ENCODE assay signal across 8 cellular contexts in the genomic region with DNA sequence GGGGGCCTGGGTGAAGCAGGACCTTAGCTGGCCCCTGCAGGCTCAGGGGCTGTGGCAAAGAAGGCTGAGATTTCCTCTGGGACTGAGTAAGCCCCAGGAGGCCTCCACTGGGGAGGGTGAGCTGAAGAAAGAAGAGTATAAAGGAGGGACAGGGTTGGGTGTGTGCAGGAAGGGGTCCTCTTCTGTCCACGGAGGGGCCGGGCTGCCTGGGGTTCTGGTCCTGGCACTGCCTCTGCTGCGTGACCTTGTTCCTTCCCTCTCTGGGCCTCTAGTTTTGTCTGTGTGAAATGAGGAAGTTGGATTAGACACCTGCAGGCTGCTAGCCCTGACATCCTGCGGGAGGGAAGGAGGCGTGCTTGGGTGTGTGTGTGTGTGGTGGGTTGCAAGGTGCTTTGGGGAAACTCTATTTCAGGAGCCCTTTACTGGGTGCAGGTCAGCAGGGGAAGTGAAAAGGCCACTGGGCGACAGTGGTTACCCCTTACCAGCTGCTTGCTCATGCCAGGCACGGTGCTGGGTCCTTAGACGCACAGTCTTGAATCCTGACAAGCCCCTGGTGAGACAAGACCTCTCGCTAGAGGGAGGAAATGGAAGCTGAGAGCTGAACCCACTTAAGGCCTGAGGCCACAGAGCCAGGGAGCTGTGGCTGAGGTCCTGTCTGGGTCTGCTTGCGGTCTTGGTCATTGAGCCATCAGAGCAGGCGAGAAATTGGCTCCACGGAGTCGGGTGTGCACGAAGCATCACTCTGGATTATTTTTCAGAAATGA.
DNase-seq lines count a peak whose midpoint lies in the region; ATAC-seq, FAIRE-seq and TF ChIP-seq lines count a peak whose summit lies in the region.

No MANE protein-coding gene starts in this region.

- no peaks in the 10 kb centered on the region for H3K27me3 ChIP-seq in body of pancreas
- H3K27me3 ChIP-seq in small intestine (ENCODE audit: control insufficient read depth in 2 of 2, insufficient read depth in 2 of 2, low read length in 2 of 2): no peaks in the 10 kb centered on the region

- intact Hi-C loops in body of pancreas (cut with DNase I): no loop called here

- H3K27ac ChIP-seq in body of pancreas: peak overlapping the region; percentile 95 to 99 (median 97)
- H3K27ac ChIP-seq in small intestine (ENCODE audit: low read depth in 1 of 2, low read length in 1 of 2): peak overlapping the region in 1 of 2 donors; percentile 80

- DNase-seq in GF-D8 (lab: John Stamatoyannopoulos, UW) (peak; percentile 48), body of pancreas (peak; percentile 28 to 55 (median 44)), small intestine (peak; percentile 15), 8988T (no peak), SHP77 (lab: John Stamatoyannopoulos, UW) (no peak), epidermal melanocyte (ENCODE audit: insufficient read length, low spot score) (no peak)

- no peak overlapping the region for H3K4me3 ChIP-seq in body of pancreas
- no peak overlapping the region for H3K4me3 ChIP-seq in small intestine (ENCODE audit: low read depth in 1 of 2, low read length in 2 of 2)

- H3K4me1 ChIP-seq in body of pancreas: peaks cover 49% of the 10 kb centered on the region
- H3K4me1 ChIP-seq in small intestine (ENCODE audit: control insufficient read depth in 2 of 2, insufficient read depth in 1 of 2, low read depth in 1 of 2, low read length in 1 of 2): peaks cover 2 to 4% of the 10 kb centered on the region in 2 donors

- peaks cover 0 to 2% of the 10 kb centered on the region in 2 donors for H3K36me3 ChIP-seq in body of pancreas (replicated peaks in 1 of 2; ENCODE audit: insufficient read depth in 1 of 2, low read depth in 2 of 2)
- no peaks in the 10 kb centered on the region for H3K36me3 ChIP-seq in small intestine (ENCODE audit: control insufficient read depth in 2 of 2, insufficient read depth in 2 of 2, low read length in 2 of 2)

- peak in 1 of 7 experiments; percentile 6 for TF ChIP-seq CTCF in body of pancreas (IDR thresholded peaks at IDR 0.05)

- FAIRE-seq in small intestine (lab: Jason Lieb, UNC): no peak

- TF ChIP-seq POLR2A in body of pancreas (IDR thresholded peaks at IDR 0.05): peak in 1 of 3 donors; percentile 25

- H3K9me3 ChIP-seq in body of pancreas: no peaks in the 10 kb centered on the region
- H3K9me3 ChIP-seq in small intestine (ENCODE audit: control insufficient read depth, low read depth): no peaks in the 10 kb centered on the region

- WGBS in body of pancreas, 2 donors: 54 to 55% methylated on average over 13 of the region's 14 CpGs
- WGBS in small intestine, 3 donors: 56 to 74% (median 67%) methylated on average over 14 of the region's 14 CpGs

- ATAC-seq in GM19455 (IDR thresholded peaks at IDR 0.05; ENCODE audit: unreplicated experiment): peak; percentile 70
- peak; percentile 51 for ATAC-seq in HG03442 (IDR thresholded peaks at IDR 0.05; ENCODE audit: unreplicated experiment)
- no peak for ATAC-seq in body of pancreas

Comparison
In these comparisons a context has a peak if more than half of its experiments do, and no peak if none do; other contexts are left out.
1. DNase-seq: peak in GF-D8 (single experiment), body of pancreas (4 of 4) and small intestine (single experiment); none in 8988T (single experiment), SHP77 (0 of 2) and epidermal melanocyte (single experiment).